ENCODE assay signal across 25 cellular contexts in the genomic region with DNA sequence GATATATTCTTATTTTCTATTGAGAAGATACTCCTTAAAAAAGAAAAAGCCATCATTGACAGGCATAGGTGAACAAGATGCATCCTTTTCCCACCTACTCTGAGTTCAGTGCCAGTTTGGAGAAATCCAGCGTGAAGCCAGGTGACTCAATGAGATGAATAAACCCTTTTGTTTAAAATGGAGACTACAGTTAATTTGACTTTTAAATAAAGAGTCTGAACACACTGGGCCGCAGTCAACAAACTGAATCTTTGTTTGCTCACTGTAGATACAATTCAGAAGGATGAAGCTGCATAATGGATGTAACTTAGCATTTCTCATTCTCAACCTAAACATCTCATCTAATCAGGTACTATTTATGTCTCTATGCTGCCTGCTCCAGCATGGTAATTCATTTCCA.
"Had no signal": no experiment of that assay in that cellular context is flagged by ENCODE, and none has a peak within 500 bp of the region (broad histone marks: within the 10 kb centered on the region; RNA-seq: fewer than 3 reads in every experiment).

No MANE protein-coding gene starts in this region.

- H3K4me3 ChIP-seq: neural progenitor cell, sigmoid colon, upper lobe of left lung had no signal

- FAIRE-seq: endometrium, keratinocyte had no signal

- H3K27ac ChIP-seq: brain microvascular endothelial cell, neural progenitor cell, sigmoid colon, upper lobe of left lung, WERI-Rb-1 had no signal

- H3K4me1 ChIP-seq: neural progenitor cell, sigmoid colon, upper lobe of left lung had no signal

- H3K36me3 ChIP-seq: brain microvascular endothelial cell, neural progenitor cell, sigmoid colon, upper lobe of left lung, WERI-Rb-1 had no signal

- H2AFZ ChIP-seq: neural progenitor cell had no signal

- DNase-seq: activated CD4-positive, alpha-beta T cell treated with anti-CD3 and anti-CD28 coated beads, Interleukin-2, amount 10 ng/mL, durations not matched to agents 7 days and 5 days; activated CD4-positive, CD25-positive, alpha-beta regulatory T cell treated with anti-CD3 and anti-CD28 coated beads, Interleukin-2, amount 50 U/mL, for 72 hours; activated CD8-positive, alpha-beta memory T cell treated with anti-CD3 and anti-CD28 coated beads, Interleukin-2, amount 10 ng/mL, durations not matched to agents 7 days and 5 days; activated CD8-positive, alpha-beta T cell treated with anti-CD3 and anti-CD28 coated beads for 36 hours; activated gamma-delta T cell treated with Interleukin-2 at 50 U/mL for 16 hours; activated T-cell treated with anti-CD3 and anti-CD28 coated beads for 4 hours; brain microvascular endothelial cell; caudate nucleus; effector CD4-positive, alpha-beta T cell; left colon; naive thymus-derived CD4-positive, alpha-beta T cell; retina; sigmoid colon; stimulated activated CD4-positive, alpha-beta T cell treated with anti-CD3 and anti-CD28 coated beads, Interleukin-2, amount 100 ng/mL, for 48 hours; stimulated activated CD8-positive, alpha-beta memory T cell treated with anti-CD3 and anti-CD28 coated beads, Interleukin-4, amount 100 ng/mL, for 48 hours; stimulated activated naive CD4-positive, alpha-beta T cell; upper lobe of left lung; WERI-Rb-1 had no signal

- H3K27me3 ChIP-seq: brain microvascular endothelial cell, neural progenitor cell, sigmoid colon, upper lobe of left lung had no signal

- H3K9me3 ChIP-seq: sigmoid colon, upper lobe of left lung had no signal

- ATAC-seq: activated CD8-positive, alpha-beta memory T cell treated with anti-CD3 and anti-CD28 coated beads, Interleukin-2, amount 10 ng/mL, durations not matched to agents 7 days and 5 days; activated CD8-positive, alpha-beta T cell treated with anti-CD3 and anti-CD28 coated beads for 36 hours; left colon; naive thymus-derived CD4-positive, alpha-beta T cell had no signal

- H3K27me3 Mint-ChIP-seq: activated naive CD4-positive, alpha-beta T cell treated with anti-CD3 and anti-CD28 coated beads, Interleukin-2, amount 50 U/mL, for 24 hours; progenitor cell of endocrine pancreas had no signal

- H3K36me3 Mint-ChIP-seq: activated CD8-positive, alpha-beta memory T cell treated with anti-CD3 and anti-CD28 coated beads, Interleukin-2, amount 10 ng/mL, durations not matched to agents 7 days and 5 days; activated naive CD4-positive, alpha-beta T cell treated with anti-CD3 and anti-CD28 coated beads, Interleukin-2, amount 50 U/mL, for 24 hours; naive thymus-derived CD4-positive, alpha-beta T cell; neural progenitor cell had no signal

- H3K27ac Mint-ChIP-seq: activated CD4-positive, alpha-beta T cell treated with anti-CD3 and anti-CD28 coated beads, Interleukin-2, amount 10 ng/mL, durations not matched to agents 7 days and 5 days; activated CD8-positive, alpha-beta memory T cell treated with anti-CD3 and anti-CD28 coated beads, Interleukin-2, amount 10 ng/mL, durations not matched to agents 7 days and 5 days; activated CD8-positive, alpha-beta T cell treated with anti-CD3 and anti-CD28 coated beads for 36 hours; activated naive CD4-positive, alpha-beta T cell treated with anti-CD3 and anti-CD28 coated beads, Interleukin-2, amount 50 U/mL, for 24 hours; dendritic cell treated with granulocyte-macrophage colony-stimulating factor and Interleukin-4, amounts not matched to agents 40 ng/mL and 50 ng/mL, for 4 days; naive thymus-derived CD4-positive, alpha-beta T cell; neural progenitor cell; progenitor cell of endocrine pancreas; T-helper 2 cell treated with Interferon-gamma antibody and Interleukin-4, amounts not matched to agents 5 μg/mL and 100 μg/mL, for 36 hours had no signal

- H3K9ac ChIP-seq: neural progenitor cell had no signal

- H3K4me1 Mint-ChIP-seq: activated CD4-positive, alpha-beta T cell treated with anti-CD3 and anti-CD28 coated beads, Interleukin-2, amount 10 ng/mL, durations not matched to agents 7 days and 5 days; activated CD8-positive, alpha-beta memory T cell treated with anti-CD3 and anti-CD28 coated beads, Interleukin-2, amount 10 ng/mL, durations not matched to agents 7 days and 5 days; activated naive CD4-positive, alpha-beta T cell treated with anti-CD3 and anti-CD28 coated beads, Interleukin-2, amount 50 U/mL, for 24 hours; naive thymus-derived CD4-positive, alpha-beta T cell had no signal

- H3K4me3 Mint-ChIP-seq: activated CD4-positive, alpha-beta T cell treated with anti-CD3 and anti-CD28 coated beads, Interleukin-2, amount 10 ng/mL, durations not matched to agents 7 days and 5 days; activated CD8-positive, alpha-beta memory T cell treated with anti-CD3 and anti-CD28 coated beads, Interleukin-2, amount 10 ng/mL, durations not matched to agents 7 days and 5 days; activated CD8-positive, alpha-beta T cell treated with anti-CD3 and anti-CD28 coated beads for 36 hours; activated naive CD4-positive, alpha-beta T cell treated with anti-CD3 and anti-CD28 coated beads, Interleukin-2, amount 50 U/mL, for 24 hours; dendritic cell treated with granulocyte-macrophage colony-stimulating factor and Interleukin-4, amounts not matched to agents 40 ng/mL and 50 ng/mL, for 4 days; naive thymus-derived CD4-positive, alpha-beta T cell; neural progenitor cell; T-helper 2 cell treated with Interferon-gamma antibody and Interleukin-4, amounts not matched to agents 5 μg/mL and 100 μg/mL, for 36 hours had no signal

- H3K4me2 ChIP-seq: neural progenitor cell had no signal

- H3K9me3 Mint-ChIP-seq: activated CD4-positive, alpha-beta T cell treated with anti-CD3 and anti-CD28 coated beads, Interleukin-2, amount 10 ng/mL, durations not matched to agents 7 days and 5 days; activated CD8-positive, alpha-beta T cell treated with anti-CD3 and anti-CD28 coated beads for 36 hours; activated naive CD4-positive, alpha-beta T cell treated with anti-CD3 and anti-CD28 coated beads, Interleukin-2, amount 50 U/mL, for 24 hours; dendritic cell treated with granulocyte-macrophage colony-stimulating factor and Interleukin-4, amounts not matched to agents 40 ng/mL and 50 ng/mL, for 4 days; neural progenitor cell; T-helper 2 cell treated with Interferon-gamma antibody and Interleukin-4, amounts not matched to agents 5 μg/mL and 100 μg/mL, for 36 hours had no signal
